ENCODE assay signal across 23 cellular contexts in the genomic region with DNA sequence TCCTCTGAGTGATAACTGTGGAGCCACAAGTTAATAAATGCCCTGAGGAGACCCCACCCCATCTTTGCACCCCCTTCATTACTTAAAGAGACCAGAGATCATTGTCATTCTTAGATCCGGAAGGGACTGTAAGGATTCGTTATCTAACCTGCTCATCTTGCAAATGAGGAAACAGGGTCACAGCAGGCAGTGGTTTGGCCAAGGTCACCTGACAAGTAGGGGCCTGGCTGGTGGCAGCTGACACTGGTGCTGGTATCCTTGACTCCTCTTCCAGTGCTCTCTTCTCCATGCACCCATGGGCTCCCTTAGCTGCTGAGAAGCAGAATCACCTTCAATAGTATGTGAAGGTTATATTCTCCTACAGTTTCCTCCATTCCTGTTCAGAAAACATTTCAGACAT.
DNase-seq lines count a peak whose midpoint lies in the region; TF ChIP-seq lines count a peak whose summit lies in the region.
"Had no signal": no experiment of that assay in that cellular context is flagged by ENCODE, and none has a peak within 500 bp of the region (broad histone marks: within the 10 kb centered on the region; RNA-seq: fewer than 3 reads in every experiment).

No MANE protein-coding gene starts in this region.

- H4K20me1 ChIP-seq in OCI-LY7 (ENCODE audit: insufficient read depth, low read length) = no peaks in the 10 kb centered on the region

- no peak overlapping the region for H3K27ac Mint-ChIP-seq in glutamatergic neuron (ENCODE audit: unreplicated experiment)
- H3K27ac Mint-ChIP-seq in CD4-positive, alpha-beta memory T cell = peak overlapping the region in 1 of 7 donors; percentile 28
- H3K27ac Mint-ChIP-seq: B cell; CD4-positive, alpha-beta T cell; CD8-positive, alpha-beta memory T cell had no signal

- POLR2A ChIA-PET in OCI-LY7 (lab: Charles Lee) = no interaction called here
- POLR2A ChIA-PET in CD4-positive, alpha-beta memory T cell (lab: Charles Lee; ENCODE audit: partially characterized antibody) = no interaction called here

- H3K9me3 Mint-ChIP-seq in glutamatergic neuron (ENCODE audit: unreplicated experiment) = peaks cover 2% of the 10 kb centered on the region
- no peaks in the 10 kb centered on the region for H3K9me3 Mint-ChIP-seq in CD4-positive, alpha-beta memory T cell
- H3K9me3 Mint-ChIP-seq: CD4-positive, alpha-beta T cell; CD8-positive, alpha-beta memory T cell had no signal

- peak; percentile 12 for DNase-seq in NB4 (ENCODE audit: low read depth)
- DNase-seq in OCI-LY7 (ENCODE audit: low spot score) = peak; percentile 24
- DNase-seq in glutamatergic neuron = no peak
- peak; percentile 76 for DNase-seq in mesenteric fat pad (ENCODE audit: low spot score)
- DNase-seq in CD4-positive, alpha-beta memory T cell = no peak
- no peak for DNase-seq in NCI-H2081 treated with DMSO at 0.1 percent for 48 hours (lab: John Stamatoyannopoulos, UW)
- no peak for DNase-seq in Ammon's horn (ENCODE audit: low spot score)
- DNase-seq: 8988T; ACHN; CD4-positive, alpha-beta T cell; CD8-positive, alpha-beta memory T cell; COR-L47; DMS 273 treated with DMSO at 0.1 percent for 48 hours; DMS153; DMS53; DMS79; DND-41; EL; GDM1 had no signal

- intact Hi-C loops in OCI-LY7 (cut with micrococcal nuclease; ENCODE audit: unreplicated experiment) = loop anchor here (10.0 kb wide), 1 partner anchor 292 kb away; no protein-coding TSS in a partner anchor
- intact Hi-C loops in CD4-positive, alpha-beta memory T cell (cut with micrococcal nuclease) = no loop called here

- H3K9me2 ChIP-seq in OCI-LY7 (ENCODE audit: insufficient read depth, low read length) = no peaks in the 10 kb centered on the region

- H3K4me2 ChIP-seq in OCI-LY7 (ENCODE audit: low read length) = no peak overlapping the region
- H3K4me2 ChIP-seq: BLaER1 treated with 17β-estradiol and CSF1 and Interleukin-3, amounts not matched to agents 10 nM and 100 nM had no signal

- no peak for TF ChIP-seq POLR2A in NB4 (IDR thresholded peaks at IDR 0.05; ENCODE audit: extremely low read depth, insufficient read length)

- H3K4me3 Mint-ChIP-seq in glutamatergic neuron (ENCODE audit: unreplicated experiment) = peak overlapping the region; percentile 12
- no peak overlapping the region for H3K4me3 Mint-ChIP-seq in CD4-positive, alpha-beta memory T cell
- H3K4me3 Mint-ChIP-seq: B cell; CD4-positive, alpha-beta T cell; CD8-positive, alpha-beta memory T cell had no signal

- H3K36me3 ChIP-seq in OCI-LY7 (ENCODE audit: insufficient read depth, low read length) = no peaks in the 10 kb centered on the region
- no peaks in the 10 kb centered on the region for H3K36me3 ChIP-seq in CD4-positive, alpha-beta memory T cell (ENCODE audit: insufficient read depth, low read length)
- H3K36me3 ChIP-seq: BLaER1 treated with 17β-estradiol and CSF1 and Interleukin-3, amounts not matched to agents 10 nM and 100 nM had no signal

- H3K27me3 ChIP-seq in CD4-positive, alpha-beta memory T cell (ENCODE audit: insufficient read depth, low read length) = no peaks in the 10 kb centered on the region
- H3K27me3 ChIP-seq: BLaER1 treated with 17β-estradiol and CSF1 and Interleukin-3, amounts not matched to agents 10 nM and 100 nM had no signal

- no peak overlapping the region for H2AFZ ChIP-seq in OCI-LY7 (ENCODE audit: low read length)

- H3K4me3 ChIP-seq in NB4 (ENCODE audit: low read depth, low read length) = no peak overlapping the region
- no peak overlapping the region for H3K4me3 ChIP-seq in OCI-LY7 (ENCODE audit: low read depth, low read length, poor library complexity, severe bottlenecking)
- H3K4me3 ChIP-seq in CD4-positive, alpha-beta memory T cell (ENCODE audit: low read length in 2 of 2) = no peak overlapping the region
- H3K4me3 ChIP-seq: BLaER1 treated with 17β-estradiol and CSF1 and Interleukin-3, amounts not matched to agents 10 nM and 100 nM; GM12878 had no signal

- H3K4me1 ChIP-seq in OCI-LY7 (ENCODE audit: insufficient read depth, low read length, poor library complexity, severe bottlenecking) = peaks cover 24% of the 10 kb centered on the region
- H3K4me1 ChIP-seq in CD4-positive, alpha-beta memory T cell (ENCODE audit: insufficient read depth, low read length) = no peaks in the 10 kb centered on the region

- H3K79me2 ChIP-seq in OCI-LY7 (ENCODE audit: insufficient read depth, low read depth, low read length) = no peaks in the 10 kb centered on the region

- no peaks in the 10 kb centered on the region for H3K36me3 Mint-ChIP-seq in glutamatergic neuron (ENCODE audit: unreplicated experiment)
- no peaks in the 10 kb centered on the region for H3K36me3 Mint-ChIP-seq in CD4-positive, alpha-beta memory T cell
- H3K36me3 Mint-ChIP-seq: CD8-positive, alpha-beta memory T cell had no signal

- no peak for TF ChIP-seq CTCF in NB4 (IDR thresholded peaks at IDR 0.05; ENCODE audit: low read depth, low read length)
- TF ChIP-seq CTCF in OCI-LY7 (conservative IDR thresholded peaks at IDR 0.05; ENCODE audit: low read length) = no peak
- no peak for TF ChIP-seq CTCF in glutamatergic neuron (IDR thresholded peaks at IDR 0.05; ENCODE audit: partially characterized antibody, unreplicated experiment)

- H3K27me3 Mint-ChIP-seq in glutamatergic neuron (ENCODE audit: unreplicated experiment) = peaks cover 2% of the 10 kb centered on the region
- peaks cover 7 to 24% of the 10 kb centered on the region in 2 donors for H3K27me3 Mint-ChIP-seq in CD4-positive, alpha-beta memory T cell

- peaks cover 22% of the 10 kb centered on the region for H3K4me1 Mint-ChIP-seq in glutamatergic neuron (ENCODE audit: low read depth, unreplicated experiment)
- H3K4me1 Mint-ChIP-seq in CD4-positive, alpha-beta memory T cell = peaks cover 0 to 2% (median 0%) of the 10 kb centered on the region in 4 donors
- H3K4me1 Mint-ChIP-seq: CD8-positive, alpha-beta memory T cell had no signal

- CTCF ChIA-PET in OCI-LY7 (lab: Charles Lee; ENCODE audit: unreplicated experiment) = no interaction called here
- CTCF ChIA-PET in CD4-positive, alpha-beta memory T cell (lab: Charles Lee; ENCODE audit: partially characterized antibody) = no interaction called here

- H3K9me3 ChIP-seq in OCI-LY7 (ENCODE audit: low read length) = no peaks in the 10 kb centered on the region
- no peaks in the 10 kb centered on the region for H3K9me3 ChIP-seq in CD4-positive, alpha-beta memory T cell (ENCODE audit: control insufficient read depth in 1 of 2, low read length in 2 of 2)
- H3K9me3 ChIP-seq: BLaER1 treated with 17β-estradiol and CSF1 and Interleukin-3, amounts not matched to agents 10 nM and 100 nM had no signal

- H3K27ac ChIP-seq in OCI-LY7 (ENCODE audit: low read depth, low read length, poor library complexity, severe bottlenecking) = no peak overlapping the region
- H3K27ac ChIP-seq in CD4-positive, alpha-beta memory T cell (ENCODE audit: low read depth, low read length) = no peak overlapping the region
- H3K27ac ChIP-seq: BLaER1 treated with 17β-estradiol and CSF1 and Interleukin-3, amounts not matched to agents 10 nM and 100 nM; C4-2B had no signal

- BruUV-seq in OCI-LY7 (replicated peaks; lab: Mats Ljungman, UMichigan) = no TSS peak

Comparison
In these comparisons a context has a peak if more than half of its experiments do, and no peak if none do; other contexts are left out.
1. DNase-seq: peak in NB4 (single experiment), OCI-LY7 (single experiment) and mesenteric fat pad (single experiment); none in glutamatergic neuron (single experiment), CD4-positive, alpha-beta memory T cell (0 of 5), NCI-H2081 treated with DMSO at 0.1 percent for 48 hours (single experiment) and Ammon's horn (single experiment).